In the genomic region with DNA sequence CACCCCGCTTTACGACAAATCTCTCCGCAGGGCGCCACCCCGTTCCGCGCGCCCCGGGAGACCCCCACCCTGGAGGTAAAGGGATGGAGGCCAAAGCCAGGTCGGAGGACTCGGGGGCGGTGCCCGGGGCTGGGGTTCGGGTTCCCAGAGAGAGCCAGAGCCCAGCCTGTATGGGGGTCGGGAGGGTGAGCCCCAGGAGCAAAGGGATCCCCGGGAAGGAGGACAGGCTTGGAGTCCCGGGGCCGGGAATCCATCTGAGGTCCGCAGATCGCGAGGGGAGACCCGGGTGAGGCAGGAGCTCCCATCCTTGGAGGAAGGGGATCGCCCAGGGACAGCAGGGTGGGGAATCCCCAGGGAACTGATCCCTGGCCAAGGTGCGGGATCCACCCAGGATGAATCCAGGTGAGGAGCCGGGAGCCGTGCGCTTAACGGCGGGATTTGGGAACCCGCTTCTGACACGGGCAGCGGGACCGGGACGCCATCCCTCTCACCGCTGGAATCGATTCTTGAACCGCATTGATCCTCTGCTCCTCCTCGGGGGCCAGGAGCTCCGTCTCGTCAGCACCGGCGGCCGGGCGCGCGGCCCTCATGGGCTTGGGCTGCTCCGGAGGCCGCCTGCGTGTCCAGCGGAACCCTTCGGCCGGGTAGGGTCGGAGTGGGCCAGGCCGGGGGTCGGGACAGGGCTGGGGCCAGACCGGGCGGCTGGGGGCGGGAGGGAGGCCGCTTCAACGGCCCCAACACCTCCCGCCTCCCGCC, we compare ENCODE assay signal across 8 cellular contexts. TPM values are rescaled to one million over a fixed set of nuclear protein-coding genes. Genes with fewer than 3 reads are reported as not detected.
DNase-seq lines count a peak whose midpoint lies in the region; ATAC-seq and TF ChIP-seq lines count a peak whose summit lies in the region.

A gene with protein sequence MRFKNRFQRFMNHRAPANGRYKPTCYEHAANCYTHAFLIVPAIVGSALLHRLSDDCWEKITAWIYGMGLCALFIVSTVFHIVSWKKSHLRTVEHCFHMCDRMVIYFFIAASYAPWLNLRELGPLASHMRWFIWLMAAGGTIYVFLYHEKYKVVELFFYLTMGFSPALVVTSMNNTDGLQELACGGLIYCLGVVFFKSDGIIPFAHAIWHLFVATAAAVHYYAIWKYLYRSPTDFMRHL (minus strand): TSS at position 657 of the 756 bp plus-strand sequence. CDS start 140 bp downstream, at position 517.

- ATAC-seq in GM18499 (IDR thresholded peaks at IDR 0.05; ENCODE audit: insufficient read depth, unreplicated experiment) = peak; percentile 7
- ATAC-seq in HG02938 (IDR thresholded peaks at IDR 0.05; ENCODE audit: unreplicated experiment) = peak; percentile 14
- no peak for ATAC-seq in GM18520 (IDR thresholded peaks at IDR 0.05; ENCODE audit: unreplicated experiment)

- no peak for TF ChIP-seq POLR2A in breast epithelium (IDR thresholded peaks at IDR 0.05)

- DNase-seq in breast epithelium (ENCODE audit: low spot score in 2 of 2) (peak in 1 of 2 donors; percentile 32), kidney tubule cell (ENCODE audit: low spot score) (peak; percentile 50)
- DNase-seq in stimulated activated CD4-positive, alpha-beta T cell treated with anti-CD3 and anti-CD28 coated beads, Interleukin-4, amount 100 ng/mL, for 24 hours = peak; percentile 10

- H3K27ac ChIP-seq in 22Rv1 (peak within 1 kb of the TSS; percentile 69), OCI-LY3 (ENCODE audit: low read length) (peak within 1 kb of the TSS; percentile 87), breast epithelium (peak within 1 kb of the TSS; percentile 87 to 91)

- peaks cover 32% of the 10 kb centered on the region for H4K20me1 ChIP-seq in OCI-LY3 (ENCODE audit: insufficient read depth, low read length)

- H3K79me2 ChIP-seq in OCI-LY3 (ENCODE audit: low read length) = peaks cover 53% of the 10 kb centered on the region

- H3K36me3 ChIP-seq in OCI-LY3 (replicated peaks; ENCODE audit: low read depth, low read length) (peaks cover 26% of the 10 kb centered on the region), breast epithelium (no peaks in the 10 kb centered on the region)

- H3K4me2 ChIP-seq in OCI-LY3 (ENCODE audit: low read length) = peak within 1 kb of the TSS; percentile 85

- H3K4me1 ChIP-seq in OCI-LY3 (ENCODE audit: low read length) (peaks cover 53% of the 10 kb centered on the region), breast epithelium (no peaks in the 10 kb centered on the region)

- H3K4me3 ChIP-seq in OCI-LY3 (ENCODE audit: low read length) = peak within 1 kb of the TSS; percentile 93
- peak within 1 kb of the TSS; percentile 76 to 97 (median 87) for H3K4me3 ChIP-seq in breast epithelium

- H3K9me3 ChIP-seq in OCI-LY3 (ENCODE audit: insufficient read depth, low read length) = no peaks in the 10 kb centered on the region
- no peaks in the 10 kb centered on the region for H3K9me3 ChIP-seq in breast epithelium

- TF ChIP-seq CTCF in 22Rv1 (IDR thresholded peaks at IDR 0.05) (no peak), OCI-LY3 (IDR thresholded peaks at IDR 0.05; ENCODE audit: low read depth, low read length) (no peak), breast epithelium (IDR thresholded peaks at IDR 0.05) (no peak)

- no peak within 1 kb of the TSS for H2AFZ ChIP-seq in OCI-LY3 (ENCODE audit: low read depth, low read length)

- intact Hi-C loops in breast epithelium (cut with DNase I; ENCODE audit: low total_unique reads) = no loop called here

- H3K9ac ChIP-seq in OCI-LY3 (ENCODE audit: low read length) = peak within 1 kb of the TSS; percentile 97

- H3K27me3 ChIP-seq in OCI-LY3 (ENCODE audit: low read depth, low read length) (0 out of 2 replicates have a peak, but pooled peaks cover 6% of the 10 kb centered on the region), breast epithelium (peaks cover 0 to 4% of the 10 kb centered on the region in 2 donors)

RNA-seq across cellular contexts. Expression of the gene that starts here (rescaled TPM):
- 100 to 1,000 TPM in 1 of 3 donors, 10 to 100 TPM in 2; 28.0 to 140 (median 34.1) TPM for total RNA-seq in breast epithelium
